ENCODE assay signal across 15 cellular contexts in the genomic region with DNA sequence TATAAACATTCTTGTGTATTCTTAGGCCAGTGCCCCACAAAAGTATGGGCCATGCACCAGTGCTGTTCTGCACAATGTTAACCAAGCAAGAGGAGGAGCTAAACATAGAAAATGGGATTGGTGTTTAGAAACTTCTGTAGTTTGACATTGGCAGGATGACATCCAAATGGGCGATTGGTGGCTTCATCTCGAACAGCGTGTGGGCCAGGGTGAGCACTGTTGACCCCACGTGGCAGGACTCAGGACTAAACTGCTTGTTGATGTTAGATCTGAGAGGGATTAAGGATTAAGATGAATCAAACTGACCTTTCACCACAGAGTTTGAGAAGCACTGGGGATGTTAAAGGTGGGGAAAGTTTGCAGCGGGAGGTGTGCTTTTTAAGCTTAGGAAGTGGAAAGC. TPM values are rescaled to one million over a fixed set of nuclear protein-coding genes. Genes with fewer than 3 reads are reported as not detected.
DNase-seq lines count a peak whose midpoint lies in the region; ATAC-seq and TF ChIP-seq lines count a peak whose summit lies in the region.
"Had no signal": no experiment of that assay in that cellular context is flagged by ENCODE, and none has a peak within 500 bp of the region (broad histone marks: within the 10 kb centered on the region; RNA-seq: fewer than 3 reads in every experiment).

No MANE protein-coding gene starts in this region.

- 55 to 81% (median 70%) methylated on average over 5 of the region's 5 CpGs for WGBS in stomach, 5 donors

- H3K4me3 ChIP-seq in lower lobe of right lung (no peak overlapping the region), stomach (no peak overlapping the region), SJCRH30 (no peak overlapping the region)
- H3K4me3 ChIP-seq: A549, tibial nerve had no signal

- no peak for TF ChIP-seq EP300 in stomach (IDR thresholded peaks at IDR 0.05)

- H3K4me1 ChIP-seq in lower lobe of right lung (peaks cover 65% of the 10 kb centered on the region), stomach (peaks cover 71 to 99% (median 82%) of the 10 kb centered on the region in 4 donors), SJCRH30 (no peaks in the 10 kb centered on the region; the same call in 1 of the 2 replicates)

- H3K36me3 ChIP-seq in lower lobe of right lung: no peaks in the 10 kb centered on the region
- H3K36me3 ChIP-seq in stomach: no peaks in the 10 kb centered on the region
- no peaks in the 10 kb centered on the region for H3K36me3 ChIP-seq in SJCRH30

- POLR2A ChIA-PET in activated CD4-positive, alpha-beta T cell treated with anti-CD3 and anti-CD28 coated beads, Interleukin-2, amount 10 ng/mL, durations not matched to agents 7 days and 5 days (lab: Charles Lee): no interaction called here
- POLR2A ChIA-PET in activated CD4-positive, alpha-beta memory T cell treated with anti-CD3 and anti-CD28 coated beads for 36 hours (lab: Charles Lee): interaction anchor here (1.0 to 1.9 kb wide), 2 partner anchors 17 to 69 kb away, joined by 5 read pairs; partner anchors contain the start of gene IDH2

- TF ChIP-seq POLR2A in stomach (IDR thresholded peaks at IDR 0.05): no peak

- no peaks in the 10 kb centered on the region for H3K27me3 Mint-ChIP-seq in activated CD4-positive, alpha-beta T cell treated with anti-CD3 and anti-CD28 coated beads, Interleukin-2, amount 10 ng/mL, durations not matched to agents 7 days and 5 days
- no peaks in the 10 kb centered on the region for H3K27me3 Mint-ChIP-seq in activated CD4-positive, alpha-beta memory T cell treated with anti-CD3 and anti-CD28 coated beads for 36 hours

- peaks cover 82% of the 10 kb centered on the region for H3K4me1 Mint-ChIP-seq in activated CD4-positive, alpha-beta T cell treated with anti-CD3 and anti-CD28 coated beads, Interleukin-2, amount 10 ng/mL, durations not matched to agents 7 days and 5 days
- H3K4me1 Mint-ChIP-seq in activated CD4-positive, alpha-beta memory T cell treated with anti-CD3 and anti-CD28 coated beads for 36 hours (ENCODE audit: low read depth): peaks cover 72% of the 10 kb centered on the region

- H3K9me3 Mint-ChIP-seq in activated CD4-positive, alpha-beta T cell treated with anti-CD3 and anti-CD28 coated beads, Interleukin-2, amount 10 ng/mL, durations not matched to agents 7 days and 5 days: peaks cover 9% of the 10 kb centered on the region
- peaks cover 6% of the 10 kb centered on the region for H3K9me3 Mint-ChIP-seq in activated CD4-positive, alpha-beta memory T cell treated with anti-CD3 and anti-CD28 coated beads for 36 hours

- no peak for DNase-seq in activated CD4-positive, alpha-beta T cell treated with anti-CD3 and anti-CD28 coated beads, Interleukin-2, amount 10 ng/mL, durations not matched to agents 7 days and 5 days
- no peak for DNase-seq in activated CD4-positive, alpha-beta T cell treated with anti-CD3 and anti-CD28 coated beads, Interleukin-2, amount 50 U/mL, for 1 hour
- no peak for DNase-seq in activated CD4-positive, alpha-beta memory T cell treated with anti-CD3 and anti-CD28 coated beads for 36 hours
- DNase-seq in lower lobe of right lung (no peak), stomach (no peak), SJCRH30 (no peak)
- DNase-seq: activated CD8-positive, alpha-beta memory T cell treated with anti-CD3 and anti-CD28 coated beads, Interleukin-2, amount 50 U/mL, for 4 hours; DMS79; HCEC 1CT; midbrain; NCI-H2029 had no signal

- H3K36me3 Mint-ChIP-seq in activated CD4-positive, alpha-beta T cell treated with anti-CD3 and anti-CD28 coated beads, Interleukin-2, amount 10 ng/mL, durations not matched to agents 7 days and 5 days (ENCODE audit: low read depth): peaks cover 18% of the 10 kb centered on the region
- H3K36me3 Mint-ChIP-seq in activated CD4-positive, alpha-beta memory T cell treated with anti-CD3 and anti-CD28 coated beads for 36 hours: peaks cover 4% of the 10 kb centered on the region

- no peak for TF ChIP-seq CTCF in lower lobe of right lung (IDR thresholded peaks at IDR 0.05)
- no peak for TF ChIP-seq CTCF in stomach (IDR thresholded peaks at IDR 0.05)

- CTCF ChIA-PET in activated CD4-positive, alpha-beta T cell treated with anti-CD3 and anti-CD28 coated beads, Interleukin-2, amount 10 ng/mL, durations not matched to agents 7 days and 5 days (lab: Charles Lee): interaction anchor here (0.5 to 2.7 kb wide), 8 partner anchors 10 to 134 kb away, joined by 3 to 10 read pairs (median 4); no protein-coding TSS in a partner anchor
- CTCF ChIA-PET in activated CD4-positive, alpha-beta memory T cell treated with anti-CD3 and anti-CD28 coated beads for 36 hours (lab: Charles Lee): interaction anchor here (0.9 to 2.6 kb wide), 2 partner anchors 38 to 54 kb away, joined by 4 to 14 read pairs; no protein-coding TSS in a partner anchor

- no peak for ATAC-seq in lower lobe of right lung
- no peak for ATAC-seq in GM18867 (IDR thresholded peaks at IDR 0.05; ENCODE audit: unreplicated experiment)
- ATAC-seq in HG02571 (IDR thresholded peaks at IDR 0.05; ENCODE audit: unreplicated experiment): no peak
- ATAC-seq: A549 had no signal

- H3K9me3 ChIP-seq in lower lobe of right lung (no peaks in the 10 kb centered on the region), stomach (no peaks in the 10 kb centered on the region), SJCRH30 (replicated peaks) (no peaks in the 10 kb centered on the region)
- H3K9me3 ChIP-seq: A549, tibial nerve had no signal

- no peak overlapping the region for H3K4me3 Mint-ChIP-seq in activated CD4-positive, alpha-beta T cell treated with anti-CD3 and anti-CD28 coated beads, Interleukin-2, amount 10 ng/mL, durations not matched to agents 7 days and 5 days
- no peak overlapping the region for H3K4me3 Mint-ChIP-seq in activated CD4-positive, alpha-beta memory T cell treated with anti-CD3 and anti-CD28 coated beads for 36 hours

- peak overlapping the region; percentile 91 for H3K27ac Mint-ChIP-seq in activated CD4-positive, alpha-beta T cell treated with anti-CD3 and anti-CD28 coated beads, Interleukin-2, amount 10 ng/mL, durations not matched to agents 7 days and 5 days
- peak overlapping the region; percentile 87 for H3K27ac Mint-ChIP-seq in activated CD4-positive, alpha-beta memory T cell treated with anti-CD3 and anti-CD28 coated beads for 36 hours

- intact Hi-C loops in activated CD4-positive, alpha-beta memory T cell treated with anti-CD3 and anti-CD28 coated beads for 36 hours (cut with micrococcal nuclease): no loop called here
- intact Hi-C loops in lower lobe of right lung (cut with DNase I) (no loop called here), stomach (cut with DNase I; ENCODE audit: low total_unique reads) (no loop called here)

- H3K27me3 ChIP-seq in lower lobe of right lung (ENCODE audit: low read depth): no peaks in the 10 kb centered on the region
- no peaks in the 10 kb centered on the region for H3K27me3 ChIP-seq in stomach
- H3K27me3 ChIP-seq in SJCRH30: no peaks in the 10 kb centered on the region
- H3K27me3 ChIP-seq: tibial nerve had no signal

- H3K27ac ChIP-seq in lower lobe of right lung: peak overlapping the region; percentile 94
- H3K27ac ChIP-seq in stomach: peak overlapping the region in 4 of 5 donors; percentile 78 to 94 (median 89)
- H3K27ac ChIP-seq in SJCRH30: no peak overlapping the region
- H3K27ac ChIP-seq: A549 had no signal

RNA-seq across cellular contexts. Expression of gene ZNF710, which starts 31.9 kb away (rescaled TPM):
- 10 to 100 TPM; 24.4 to 26.6 TPM for total RNA-seq in activated CD4-positive, alpha-beta T cell treated with anti-CD3 and anti-CD28 coated beads, Interleukin-2, amount 10 ng/mL, durations not matched to agents 7 days and 5 days
- 10 to 100 TPM; 27.0 to 28.5 TPM for total RNA-seq in activated CD4-positive, alpha-beta memory T cell treated with anti-CD3 and anti-CD28 coated beads for 36 hours
- total RNA-seq in lower lobe of right lung: 50.7 TPM
- 10 to 100 TPM in 4 of 5 donors, 1 to 10 TPM in 1; 7.9 to 35.3 (median 15.2) TPM for total RNA-seq in stomach
- polyA plus RNA-seq in stomach: 10 to 100 TPM; 15.6 to 21.1 (median 16.6) TPM
- 6.3 and 8.5 TPM in 2 replicates for total RNA-seq in SJCRH30 (2014; rRNA removed; shearing (Covaris generic))
